23 cellular contexts compared by ENCODE assay signal in the genomic region with DNA sequence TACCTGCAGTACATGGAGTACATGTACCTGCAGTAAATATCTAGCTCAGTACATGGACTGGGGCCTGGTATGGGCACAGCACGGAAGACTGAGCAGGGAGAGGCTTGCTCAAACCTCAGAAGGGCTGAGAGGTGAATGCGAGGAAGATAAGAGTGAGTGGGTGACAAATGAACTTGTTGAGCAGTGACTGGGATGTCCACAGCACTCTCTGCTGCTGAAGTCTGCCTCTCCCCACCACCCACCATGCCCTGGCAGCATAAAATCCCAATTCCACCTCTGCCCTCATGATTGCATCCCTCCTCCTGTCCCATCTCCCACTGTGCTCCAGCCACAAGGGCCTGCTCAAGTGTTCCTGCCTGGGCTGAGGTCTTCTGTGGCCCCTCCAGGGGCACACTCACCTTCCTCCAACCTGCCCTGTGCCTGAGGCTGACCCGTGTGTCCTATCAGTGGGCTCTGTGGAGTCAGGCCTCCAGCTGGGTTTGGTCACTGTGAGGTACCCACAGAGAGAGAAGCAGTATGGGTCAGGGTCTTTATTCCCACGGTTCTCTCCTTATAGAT.
DNase-seq lines count a peak whose midpoint lies in the region; ATAC-seq and TF ChIP-seq lines count a peak whose summit lies in the region.
"Had no signal": no experiment of that assay in that cellular context is flagged by ENCODE, and none has a peak within 500 bp of the region (broad histone marks: within the 10 kb centered on the region; RNA-seq: fewer than 3 reads in every experiment).

No MANE protein-coding gene starts in this region.

- no peak overlapping the region for H3K4ac ChIP-seq in mesenchymal stem cell (ENCODE audit: low read depth in 1 of 2, low read length in 2 of 2)

- H3K4me3 Mint-ChIP-seq in stimulated activated effector memory CD8-positive, alpha-beta T cell treated with anti-CD3 and anti-CD28 coated beads, Interleukin-12 subunit alpha, Interleukin-12 subunit beta, amount 100 ng/mL, for 72 hours = no peak overlapping the region
- H3K4me3 Mint-ChIP-seq: CD14-positive monocyte; CD4-positive, alpha-beta T cell; CD8-positive, alpha-beta memory T cell; GM23338 had no signal

- no peaks in the 10 kb centered on the region for H3K9me3 Mint-ChIP-seq in stimulated activated effector memory CD8-positive, alpha-beta T cell treated with anti-CD3 and anti-CD28 coated beads, Interleukin-12 subunit alpha, Interleukin-12 subunit beta, amount 100 ng/mL, for 72 hours
- H3K9me3 Mint-ChIP-seq: CD4-positive, alpha-beta T cell; CD8-positive, alpha-beta memory T cell; GM23338 had no signal

- no peak overlapping the region for H2BK12ac ChIP-seq in mesenchymal stem cell (ENCODE audit: low read length in 2 of 2)

- H3K9ac ChIP-seq in mesenchymal stem cell (ENCODE audit: low read length) = no peak overlapping the region
- H3K9ac ChIP-seq: BLaER1 treated with 17β-estradiol and CSF1 and Interleukin-3, amounts not matched to agents 10 nM and 100 nM had no signal

- H3K36me3 ChIP-seq in HEK293 (ENCODE audit: control insufficient read depth in 2 of 2, insufficient read depth in 1 of 2, low read length in 2 of 2) (no peaks in the 10 kb centered on the region), mesenchymal stem cell (ENCODE audit: control insufficient read depth in 1 of 2, insufficient read depth in 2 of 2, low read depth in 1 of 2, low read length in 2 of 2) (no peaks in the 10 kb centered on the region)
- H3K36me3 ChIP-seq: BE2C; BLaER1 treated with 17β-estradiol and CSF1 and Interleukin-3, amounts not matched to agents 10 nM and 100 nM had no signal

- H3K9me3 ChIP-seq in HEK293 (ENCODE audit: control insufficient read depth, insufficient read depth, low read depth, low read length) (no peaks in the 10 kb centered on the region), mesenchymal stem cell (ENCODE audit: control insufficient read depth, low read length) (no peaks in the 10 kb centered on the region)
- H3K9me3 ChIP-seq: A549, BE2C had no signal

- peak overlapping the region; percentile 10 for H4K91ac ChIP-seq in mesenchymal stem cell (ENCODE audit: low read length)

- H2AK5ac ChIP-seq in mesenchymal stem cell (ENCODE audit: low read length, severe bottlenecking) = no peak overlapping the region

- DNase-seq in mesenchymal stem cell (no peak), mucosa of gallbladder (ENCODE audit: low spot score) (no peak)
- DNase-seq in stimulated activated effector memory CD8-positive, alpha-beta T cell treated with anti-CD3 and anti-CD28 coated beads, Interleukin-12 subunit alpha, Interleukin-12 subunit beta, amount 100 ng/mL, for 72 hours (ENCODE audit: low spot score in 2 of 2) = no peak
- no peak for DNase-seq in stimulated activated CD4-positive, alpha-beta T cell treated with anti-CD3 and anti-CD28 coated beads, Interleukin-4, amount 100 ng/mL, for 24 hours
- DNase-seq: 8988T; ACHN; AML-193; BE2C; CD4-positive, alpha-beta T cell; CD8-positive, alpha-beta memory T cell; DMS 273 treated with DMSO at 0.1 percent for 48 hours; DMS79; EL; GDM1; H7; HCEC 1CT had no signal

- POLR2A ChIA-PET in HEK293 (lab: Yijun Ruan, JAX) = no interaction called here

- no peak for TF ChIP-seq CTCF in HEK293 (tag by site-specific recombination; IDR thresholded peaks at IDR 0.05)

- H3K27ac ChIP-seq in HEK293 (ENCODE audit: extremely low read depth, low read depth, low read length) (no peak overlapping the region), mesenchymal stem cell (ENCODE audit: low read length, poor library complexity, severe bottlenecking) (no peak overlapping the region)
- H3K27ac ChIP-seq: A549; BLaER1 treated with 17β-estradiol and CSF1 and Interleukin-3, amounts not matched to agents 10 nM and 100 nM had no signal

- H3K23ac ChIP-seq in mesenchymal stem cell (ENCODE audit: low read length in 2 of 2) = no peak overlapping the region

- CTCF ChIA-PET in HEK293 (lab: Yijun Ruan, JAX) = interaction anchor here (1.9 kb wide), 1 partner anchor 174 kb away, joined by 12 read pairs; no protein-coding TSS in a partner anchor

- H3K79me1 ChIP-seq in mesenchymal stem cell (replicated peaks; ENCODE audit: low read length, poor library complexity, severe bottlenecking) = no peaks in the 10 kb centered on the region

- H3K27me3 ChIP-seq in mesenchymal stem cell (ENCODE audit: control insufficient read depth in 1 of 2, insufficient read depth in 1 of 2, low read length in 2 of 2) = peaks cover 33 to 59% of the 10 kb centered on the region in 2 experiments
- H3K27me3 ChIP-seq: BE2C; BLaER1 treated with 17β-estradiol and CSF1 and Interleukin-3, amounts not matched to agents 10 nM and 100 nM had no signal

- WGBS in mesenchymal stem cell = 79% methylated on average over 3 of the region's 4 CpGs

- no peak overlapping the region for H3K14ac ChIP-seq in mesenchymal stem cell (ENCODE audit: low read length in 2 of 2)

- no peak overlapping the region for H3K4me3 ChIP-seq in HEK293 (ENCODE audit: low read depth, low read length)
- H3K4me3 ChIP-seq in mesenchymal stem cell (ENCODE audit: insufficient read depth in 1 of 2, low read depth in 1 of 2, low read length in 2 of 2) = no peak overlapping the region
- H3K4me3 ChIP-seq: A549; BLaER1 treated with 17β-estradiol and CSF1 and Interleukin-3, amounts not matched to agents 10 nM and 100 nM; GM12878; GM23338 had no signal

- ATAC-seq in stimulated activated effector memory CD8-positive, alpha-beta T cell treated with anti-CD3 and anti-CD28 coated beads, Interleukin-12 subunit alpha, Interleukin-12 subunit beta, amount 100 ng/mL, for 72 hours = no peak
- no peak for ATAC-seq in GM18867 (IDR thresholded peaks at IDR 0.05; ENCODE audit: unreplicated experiment)
- ATAC-seq: A549, GM12878, GM23338 had no signal

- no peak overlapping the region for H3K18ac ChIP-seq in mesenchymal stem cell (ENCODE audit: low read depth in 1 of 2, low read length in 2 of 2)

- peak overlapping the region; percentile 56 for H3K27ac Mint-ChIP-seq in stimulated activated effector memory CD8-positive, alpha-beta T cell treated with anti-CD3 and anti-CD28 coated beads, Interleukin-12 subunit alpha, Interleukin-12 subunit beta, amount 100 ng/mL, for 72 hours
- H3K27ac Mint-ChIP-seq: CD4-positive, alpha-beta T cell; CD8-positive, alpha-beta memory T cell; GM23338 had no signal

- H3K4me2 ChIP-seq in mesenchymal stem cell (ENCODE audit: low read length, poor library complexity, severe bottlenecking) = no peak overlapping the region
- H3K4me2 ChIP-seq: A549; BLaER1 treated with 17β-estradiol and CSF1 and Interleukin-3, amounts not matched to agents 10 nM and 100 nM; GM23338 had no signal

- H3K36me3 Mint-ChIP-seq in stimulated activated effector memory CD8-positive, alpha-beta T cell treated with anti-CD3 and anti-CD28 coated beads, Interleukin-12 subunit alpha, Interleukin-12 subunit beta, amount 100 ng/mL, for 72 hours = no peaks in the 10 kb centered on the region
- H3K36me3 Mint-ChIP-seq: CD14-positive monocyte; CD8-positive, alpha-beta memory T cell had no signal

- no peak overlapping the region for H2BK5ac ChIP-seq in mesenchymal stem cell (ENCODE audit: low read depth, low read length, poor library complexity, severe bottlenecking)

- no peaks in the 10 kb centered on the region for H3K4me1 Mint-ChIP-seq in stimulated activated effector memory CD8-positive, alpha-beta T cell treated with anti-CD3 and anti-CD28 coated beads, Interleukin-12 subunit alpha, Interleukin-12 subunit beta, amount 100 ng/mL, for 72 hours
- H3K4me1 Mint-ChIP-seq: CD14-positive monocyte; CD8-positive, alpha-beta memory T cell had no signal

- H2BK15ac ChIP-seq in mesenchymal stem cell (ENCODE audit: low read depth, poor library complexity, severe bottlenecking) = no peak overlapping the region

- H2AFZ ChIP-seq in mesenchymal stem cell (ENCODE audit: low read depth, low read length) = no peak overlapping the region
- H2AFZ ChIP-seq: GM23338 had no signal

- H3K4me1 ChIP-seq in HEK293 (ENCODE audit: control insufficient read depth, insufficient read depth, low read length) (peaks cover 4% of the 10 kb centered on the region), mesenchymal stem cell (ENCODE audit: control insufficient read depth, insufficient read depth, low read depth, low read length) (no peaks in the 10 kb centered on the region)
- H3K4me1 ChIP-seq: BE2C had no signal

- no peak overlapping the region for H4K8ac ChIP-seq in mesenchymal stem cell (ENCODE audit: low read length)

- no peak overlapping the region for H2BK120ac ChIP-seq in mesenchymal stem cell (ENCODE audit: low read depth, low read length)

TF ChIP-seq in HEK293, 187 proteins besides CTCF, POLR2A, EP300 and RAD21 (continues in another document):
- TF ChIP-seq ZNF518A (tag by site-specific recombination; conservative IDR thresholded peaks at IDR 0.05; ENCODE audit: low read depth) = no peak
